1 cellular context compared by ENCODE assay signal in genomic region chr11:34358666-34359547, GRCh38.
TF ChIP-seq lines count a peak whose summit lies in the region.

No MANE protein-coding gene starts in this region.

TF ChIP-seq in GM23338, 12 proteins besides CTCF, POLR2A, EP300 and RAD21 (continued from another document):
- TF ChIP-seq, protein P1, sequence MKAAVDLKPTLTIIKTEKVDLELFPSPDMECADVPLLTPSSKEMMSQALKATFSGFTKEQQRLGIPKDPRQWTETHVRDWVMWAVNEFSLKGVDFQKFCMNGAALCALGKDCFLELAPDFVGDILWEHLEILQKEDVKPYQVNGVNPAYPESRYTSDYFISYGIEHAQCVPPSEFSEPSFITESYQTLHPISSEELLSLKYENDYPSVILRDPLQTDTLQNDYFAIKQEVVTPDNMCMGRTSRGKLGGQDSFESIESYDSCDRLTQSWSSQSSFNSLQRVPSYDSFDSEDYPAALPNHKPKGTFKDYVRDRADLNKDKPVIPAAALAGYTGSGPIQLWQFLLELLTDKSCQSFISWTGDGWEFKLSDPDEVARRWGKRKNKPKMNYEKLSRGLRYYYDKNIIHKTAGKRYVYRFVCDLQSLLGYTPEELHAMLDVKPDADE (IDR thresholded peaks at IDR 0.05): no peak
- TF ChIP-seq ZNF114 (CRISPR knock-in tag; IDR thresholded peaks at IDR 0.05): no peak
